26 cellular contexts compared by ENCODE assay signal in the genomic region with DNA sequence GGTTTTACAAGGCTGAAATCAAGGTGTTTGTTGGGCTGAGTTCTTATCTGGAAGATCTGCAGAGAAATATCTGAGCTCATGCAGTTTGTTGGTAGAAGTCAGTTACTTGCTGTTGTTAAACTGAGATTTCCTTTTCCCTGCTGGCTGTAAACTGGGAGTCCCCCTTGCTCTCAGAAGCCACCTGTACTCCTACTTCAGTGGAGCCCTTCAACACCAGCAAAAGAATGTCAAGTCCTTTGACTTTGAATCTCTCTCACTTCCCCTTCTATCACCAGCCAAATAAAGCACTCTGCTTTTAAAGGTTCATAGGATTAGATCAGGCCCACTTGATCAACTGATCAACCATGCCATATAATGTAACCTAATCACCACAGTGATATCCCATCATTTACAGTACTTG.
"Had no signal": no experiment of that assay in that cellular context is flagged by ENCODE, and none has a peak within 500 bp of the region (broad histone marks: within the 10 kb centered on the region; RNA-seq: fewer than 3 reads in every experiment).

No MANE protein-coding gene starts in this region.

- H3K4me1 ChIP-seq: gastrocnemius medialis, tibial nerve had no signal

- H3K4me3 ChIP-seq: coronary artery, dorsolateral prefrontal cortex, gastrocnemius medialis, tibial nerve had no signal

- H3K9me3 ChIP-seq: gastrocnemius medialis, tibial nerve had no signal

- ATAC-seq: activated CD4-positive, CD25-positive, alpha-beta regulatory T cell treated with anti-CD3 and anti-CD28 coated beads, Interleukin-2, amount 50 U/mL, for 24 hours; activated T-helper 17 cell treated with anti-CD3 and anti-CD28 coated beads, Interleukin-2, amount 50 U/mL, for 72 hours; gastrocnemius medialis; left cardiac atrium; left ventricle myocardium superior; naive thymus-derived CD4-positive, alpha-beta T cell; right cardiac atrium had no signal

- H3K36me3 ChIP-seq: brain microvascular endothelial cell, gastrocnemius medialis, tibial nerve had no signal

- H3K27me3 ChIP-seq: brain microvascular endothelial cell, dorsolateral prefrontal cortex, gastrocnemius medialis, tibial nerve had no signal

- FAIRE-seq: astrocyte, keratinocyte had no signal

- H3K27ac Mint-ChIP-seq: activated CD4-positive, alpha-beta memory T cell treated with anti-CD3 and anti-CD28 coated beads for 36 hours; activated CD4-positive, alpha-beta T cell treated with anti-CD3 and anti-CD28 coated beads, Interleukin-2, amount 10 ng/mL, durations not matched to agents 24 days and 14 days; activated T-cell treated with anti-CD3 and anti-CD28 coated beads, Interleukin-2, amount 50 U/mL, for 24 hours; activated T-helper 17 cell treated with anti-CD3 and anti-CD28 coated beads, Interleukin-2, amount 50 U/mL, for 72 hours; naive thymus-derived CD4-positive, alpha-beta T cell had no signal

- H3K36me3 Mint-ChIP-seq: activated CD4-positive, alpha-beta memory T cell treated with anti-CD3 and anti-CD28 coated beads for 36 hours; naive thymus-derived CD4-positive, alpha-beta T cell had no signal

- H3K4me3 Mint-ChIP-seq: activated CD4-positive, alpha-beta memory T cell treated with anti-CD3 and anti-CD28 coated beads for 36 hours; activated CD4-positive, alpha-beta T cell treated with anti-CD3 and anti-CD28 coated beads, Interleukin-2, amount 10 ng/mL, durations not matched to agents 24 days and 14 days; activated T-cell treated with anti-CD3 and anti-CD28 coated beads, Interleukin-2, amount 50 U/mL, for 24 hours; activated T-helper 17 cell treated with anti-CD3 and anti-CD28 coated beads, Interleukin-2, amount 50 U/mL, for 72 hours; naive thymus-derived CD4-positive, alpha-beta T cell had no signal

- H3K9me3 Mint-ChIP-seq: activated CD4-positive, alpha-beta T cell treated with anti-CD3 and anti-CD28 coated beads, Interleukin-2, amount 10 ng/mL, durations not matched to agents 24 days and 14 days; activated T-helper 17 cell treated with anti-CD3 and anti-CD28 coated beads, Interleukin-2, amount 50 U/mL, for 72 hours had no signal

- DNase-seq: activated CD4-positive, alpha-beta memory T cell treated with anti-CD3 and anti-CD28 coated beads for 36 hours; activated CD4-positive, alpha-beta T cell treated with anti-CD3 and anti-CD28 coated beads, Interleukin-2, amount 10 ng/mL, durations not matched to agents 24 days and 14 days; activated CD8-positive, alpha-beta memory T cell treated with anti-CD3 and anti-CD28 coated beads, Interleukin-2, amount 50 U/mL, for 48 hours; activated gamma-delta T cell treated with Interleukin-2 at 50 U/mL for 16 hours; activated naive CD4-positive, alpha-beta T cell treated with anti-CD3 and anti-CD28 coated beads, Interleukin-2, amount 50 U/mL, for 16 hours; activated T-cell treated with anti-CD3 and anti-CD28 coated beads, Interleukin-2, amount 50 U/mL, for 24 hours; amniotic stem cell; brain microvascular endothelial cell; dorsolateral prefrontal cortex; effector memory CD4-positive, alpha-beta T cell; gastrocnemius medialis; glutamatergic neuron; left cardiac atrium; left ventricle myocardium superior; naive thymus-derived CD4-positive, alpha-beta T cell; posterior cingulate gyrus; right cardiac atrium; stimulated activated CD4-positive, alpha-beta T cell treated with anti-CD3 and anti-CD28 coated beads, Interleukin-15, amount 100 ng/mL, for 24 hours; stimulated activated CD4-positive, alpha-beta T cell treated with anti-CD3 and anti-CD28 coated beads, Interleukin-2, amount 100 ng/mL, for 24 hours; stimulated activated naive CD4-positive, alpha-beta T cell had no signal

- H3K27ac ChIP-seq: brain microvascular endothelial cell, coronary artery, dorsolateral prefrontal cortex, gastrocnemius medialis, tibial nerve had no signal

- H3K27me3 Mint-ChIP-seq: activated CD4-positive, alpha-beta memory T cell treated with anti-CD3 and anti-CD28 coated beads for 36 hours; activated CD4-positive, alpha-beta T cell treated with anti-CD3 and anti-CD28 coated beads, Interleukin-2, amount 10 ng/mL, durations not matched to agents 24 days and 14 days; activated T-cell treated with anti-CD3 and anti-CD28 coated beads, Interleukin-2, amount 50 U/mL, for 24 hours; activated T-helper 17 cell treated with anti-CD3 and anti-CD28 coated beads, Interleukin-2, amount 50 U/mL, for 72 hours; naive thymus-derived CD4-positive, alpha-beta T cell had no signal

- H3K4me1 Mint-ChIP-seq: activated CD4-positive, alpha-beta T cell treated with anti-CD3 and anti-CD28 coated beads, Interleukin-2, amount 10 ng/mL, durations not matched to agents 24 days and 14 days; activated T-helper 17 cell treated with anti-CD3 and anti-CD28 coated beads, Interleukin-2, amount 50 U/mL, for 72 hours; naive thymus-derived CD4-positive, alpha-beta T cell had no signal
